15 cellular contexts compared by ENCODE assay signal in the genomic region with DNA sequence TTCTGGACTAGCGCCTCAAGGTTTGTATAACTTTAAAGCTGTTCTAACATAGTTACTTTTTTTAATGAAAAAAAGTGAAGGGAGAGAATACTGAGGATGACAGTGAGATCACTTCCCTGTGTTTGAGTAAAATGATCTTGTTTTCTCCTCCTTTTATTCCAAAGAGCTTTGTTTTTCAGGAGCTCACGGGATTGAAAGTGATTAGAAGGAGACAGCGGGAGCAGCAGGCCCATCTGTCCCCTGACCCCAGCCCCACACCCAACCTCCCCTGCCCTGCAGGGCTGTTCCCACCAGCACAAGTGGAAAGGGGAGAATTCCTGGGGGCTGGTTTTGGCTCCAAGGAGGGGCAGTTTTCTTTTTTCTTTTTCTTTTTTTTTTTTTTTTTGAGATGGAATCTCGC. TPM values are rescaled to one million over a fixed set of nuclear protein-coding genes. Genes with fewer than 3 reads are reported as not detected.
"Had no signal": no experiment of that assay in that cellular context is flagged by ENCODE, and none has a peak within 500 bp of the region (broad histone marks: within the 10 kb centered on the region; RNA-seq: fewer than 3 reads in every experiment).

No MANE protein-coding gene starts in this region.

- H3K9me3 Mint-ChIP-seq: activated CD8-positive, alpha-beta T cell treated with anti-CD3 and anti-CD28 coated beads for 36 hours; activated naive CD8-positive, alpha-beta T cell treated with anti-CD3 and anti-CD28 coated beads for 36 hours; activated T-cell treated with anti-CD3 and anti-CD28 coated beads, Interleukin-2, amount 50 U/mL, for 72 hours; dendritic cell treated with granulocyte-macrophage colony-stimulating factor and Interleukin-4, amounts not matched to agents 40 ng/mL and 50 ng/mL, for 4 days; natural killer cell had no signal

- H3K4me3 Mint-ChIP-seq: activated CD8-positive, alpha-beta T cell treated with anti-CD3 and anti-CD28 coated beads for 36 hours; activated naive CD8-positive, alpha-beta T cell treated with anti-CD3 and anti-CD28 coated beads for 36 hours; activated T-cell treated with anti-CD3 and anti-CD28 coated beads, Interleukin-2, amount 50 U/mL, for 72 hours; dendritic cell treated with granulocyte-macrophage colony-stimulating factor and Interleukin-4, amounts not matched to agents 40 ng/mL and 50 ng/mL, for 4 days; natural killer cell had no signal

- H3K36me3 Mint-ChIP-seq: activated naive CD8-positive, alpha-beta T cell treated with anti-CD3 and anti-CD28 coated beads for 36 hours; natural killer cell had no signal

- H3K9me3 ChIP-seq: pancreas had no signal

- H3K27ac ChIP-seq: brain microvascular endothelial cell, esophagus muscularis mucosa, pancreas, skin epidermis had no signal

- H3K27ac Mint-ChIP-seq: activated CD8-positive, alpha-beta T cell treated with anti-CD3 and anti-CD28 coated beads for 36 hours; activated naive CD8-positive, alpha-beta T cell treated with anti-CD3 and anti-CD28 coated beads for 36 hours; activated T-cell treated with anti-CD3 and anti-CD28 coated beads, Interleukin-2, amount 50 U/mL, for 72 hours; natural killer cell had no signal

- H3K27me3 ChIP-seq: brain microvascular endothelial cell, pancreas had no signal

- H3K4me3 ChIP-seq: esophagus muscularis mucosa, pancreas, skin epidermis had no signal

- H3K36me3 ChIP-seq: brain microvascular endothelial cell, esophagus muscularis mucosa, pancreas had no signal

- H3K4me1 ChIP-seq: esophagus muscularis mucosa, pancreas had no signal

- H3K27me3 Mint-ChIP-seq: activated CD8-positive, alpha-beta T cell treated with anti-CD3 and anti-CD28 coated beads for 36 hours; activated naive CD8-positive, alpha-beta T cell treated with anti-CD3 and anti-CD28 coated beads for 36 hours had no signal

- H3K4me1 Mint-ChIP-seq: activated naive CD8-positive, alpha-beta T cell treated with anti-CD3 and anti-CD28 coated beads for 36 hours; natural killer cell had no signal

- DNase-seq: activated CD8-positive, alpha-beta memory T cell treated with anti-CD3 and anti-CD28 coated beads, Interleukin-2, amount 50 U/mL, for 4 hours; activated CD8-positive, alpha-beta T cell treated with anti-CD3 and anti-CD28 coated beads for 36 hours; activated gamma-delta T cell treated with Interleukin-2 at 50 U/mL for 16 hours; activated naive CD8-positive, alpha-beta T cell treated with anti-CD3 and anti-CD28 coated beads for 36 hours; activated T-cell treated with anti-CD3 and anti-CD28 coated beads, Interleukin-2, amount 50 U/mL, for 72 hours; brain microvascular endothelial cell; left colon; mammary epithelial cell; natural killer cell had no signal

- ATAC-seq: activated CD8-positive, alpha-beta T cell treated with anti-CD3 and anti-CD28 coated beads for 36 hours; activated T-cell treated with anti-CD3 and anti-CD28 coated beads, Interleukin-2, amount 50 U/mL, for 72 hours; left colon; natural killer cell; pancreas had no signal

RNA-seq across cellular contexts. Expression of a gene that starts 2.1 kb away (rescaled TPM):
- total RNA-seq: activated CD8-positive, alpha-beta T cell treated with anti-CD3 and anti-CD28 coated beads for 36 hours; activated naive CD8-positive, alpha-beta T cell treated with anti-CD3 and anti-CD28 coated beads for 36 hours; activated T-cell treated with anti-CD3 and anti-CD28 coated beads, Interleukin-2, amount 50 U/mL, for 72 hours; esophagus muscularis mucosa; fibroblast of villous mesenchyme; left colon; mammary epithelial cell; mucosa of gallbladder; natural killer cell; pancreas had no signal

RNA-seq across cellular contexts. Expression of a gene that starts 21.9 kb away (rescaled TPM):
- total RNA-seq: activated CD8-positive, alpha-beta T cell treated with anti-CD3 and anti-CD28 coated beads for 36 hours; activated naive CD8-positive, alpha-beta T cell treated with anti-CD3 and anti-CD28 coated beads for 36 hours; activated T-cell treated with anti-CD3 and anti-CD28 coated beads, Interleukin-2, amount 50 U/mL, for 72 hours; esophagus muscularis mucosa; fibroblast of villous mesenchyme; mammary epithelial cell; natural killer cell; pancreas had no signal
